Comparison of ENCODE assay signal across 8 cellular contexts in the genomic region with DNA sequence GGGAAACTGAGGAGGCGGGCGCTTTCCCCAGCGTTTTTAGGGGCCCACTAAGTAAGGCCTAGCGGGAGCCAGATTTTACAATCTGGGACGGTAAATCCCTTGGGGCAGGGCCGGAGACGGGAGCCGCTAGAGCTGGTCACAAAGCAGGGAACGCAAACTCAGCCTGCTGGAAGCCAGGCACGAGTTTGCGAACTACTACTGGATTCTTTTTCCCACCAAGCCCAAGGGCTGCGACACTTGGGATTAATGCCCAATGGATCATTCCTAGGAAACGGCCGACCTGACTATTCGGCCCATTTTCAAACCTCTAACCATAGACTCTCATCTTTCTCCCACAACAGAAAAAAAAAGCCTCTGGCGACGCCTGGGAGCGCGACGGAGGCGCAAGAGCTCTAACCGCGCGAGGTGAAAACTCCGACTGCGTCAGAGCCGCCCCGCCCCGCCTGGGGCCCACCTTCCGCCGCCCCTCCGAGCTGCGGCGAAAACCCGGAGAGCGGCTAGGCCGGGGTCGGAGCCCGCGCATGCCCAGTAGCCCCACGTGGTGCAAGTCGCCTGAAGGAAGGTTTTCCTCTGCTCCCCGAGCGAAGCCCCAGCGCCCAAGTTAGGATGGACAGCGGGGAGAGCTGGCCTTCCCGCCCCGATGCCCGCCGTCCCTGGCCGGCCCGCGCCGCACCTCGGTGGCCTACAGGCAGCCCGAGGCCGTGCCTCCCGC. TPM values are rescaled to one million over a fixed set of nuclear protein-coding genes. Genes with fewer than 3 reads are reported as not detected.
DNase-seq lines count a peak whose midpoint lies in the region; ATAC-seq, FAIRE-seq and TF ChIP-seq lines count a peak whose summit lies in the region.

No MANE protein-coding gene starts in this region.

- peak overlapping the region; percentile 99 for H3K27ac Mint-ChIP-seq in WTC11

- no peaks in the 10 kb centered on the region for H3K27me3 ChIP-seq in ACC112 (ENCODE audit: insufficient read depth, low read length)
- no peaks in the 10 kb centered on the region for H3K27me3 ChIP-seq in bronchial epithelial cell (ENCODE audit: control insufficient read depth, insufficient read depth, low read length)
- no peaks in the 10 kb centered on the region for H3K27me3 ChIP-seq in spleen (replicated peaks in 1 of 7)

- H3K9me3 ChIP-seq in spleen, result no peaks in the 10 kb centered on the region

- no peaks in the 10 kb centered on the region for H3K27me3 Mint-ChIP-seq in WTC11 (ENCODE audit: low read depth)

- TF ChIP-seq POLR2A in spleen (IDR thresholded peaks at IDR 0.05), result peak; percentile 33 to 67 (median 37)

- CTCF ChIA-PET in WTC11 (lab: Charles Lee), result interaction anchor here (0.8 to 1.1 kb wide), 3 partner anchors 9 to 35 kb away, joined by 3 to 4 read pairs (median 3); no protein-coding TSS in a partner anchor

- DNase-seq in NCI-H2196 treated with DMSO at 0.1 percent for 48 hours (lab: John Stamatoyannopoulos, UW; ENCODE audit: unreplicated experiment), result peak; percentile 58
- peak; percentile 97 for DNase-seq in WTC11 (ENCODE audit: low spot score)
- peak; percentile 79 for DNase-seq in bronchial epithelial cell (ENCODE audit: low read depth)
- DNase-seq in iris pigment epithelial cell (ENCODE audit: low read depth), result peak; percentile 97
- DNase-seq in spleen, result peak; percentile 99

- H3K4me1 Mint-ChIP-seq in WTC11, result peaks cover 70% of the 10 kb centered on the region

- 0 out of 2 replicates have a peak, but pooled peaks cover 3% of the 10 kb centered on the region for H3K36me3 ChIP-seq in ACC112 (ENCODE audit: insufficient read depth, low read length)
- H3K36me3 ChIP-seq in bronchial epithelial cell (ENCODE audit: control insufficient read depth, insufficient read depth, low read length), result no peaks in the 10 kb centered on the region
- peaks cover 0 to 19% (median 0%) of the 10 kb centered on the region in 6 donors for H3K36me3 ChIP-seq in spleen

- TF ChIP-seq CTCF in WTC11 (IDR thresholded peaks at IDR 0.05), result no peak
- no peak for TF ChIP-seq CTCF in bronchial epithelial cell (IDR thresholded peaks at IDR 0.05; ENCODE audit: insufficient read depth, low read length, severe bottlenecking)
- TF ChIP-seq CTCF in spleen (IDR thresholded peaks at IDR 0.05 in 8 of 11, conservative IDR thresholded peaks at IDR 0.05 in 3 of 11), result peak in 1 of 11 experiments; percentile 4

- H3K27ac ChIP-seq in ACC112 (ENCODE audit: low read depth, low read length) (peak overlapping the region; percentile 93), spleen (peak overlapping the region; percentile 98 to 100 (median 99))

- peak; percentile 53 for ATAC-seq in GM18867 (IDR thresholded peaks at IDR 0.05; ENCODE audit: unreplicated experiment)
- ATAC-seq in HG03103 (IDR thresholded peaks at IDR 0.05; ENCODE audit: low read depth, unreplicated experiment), result peak; percentile 44
- peak; percentile 54 for ATAC-seq in WTC11

- POLR2A ChIA-PET in WTC11 (lab: Charles Lee), result interaction anchor here (0.6 to 1.1 kb wide), 5 partner anchors 12 to 207 kb away, joined by 3 to 4 read pairs (median 3); no protein-coding TSS in a partner anchor

- H3K79me2 ChIP-seq in ACC112 (ENCODE audit: control insufficient read depth, insufficient read depth, low read length, unreplicated experiment), result peaks cover 14% of the 10 kb centered on the region

- H3K9me3 Mint-ChIP-seq in WTC11, result peaks cover 3% of the 10 kb centered on the region; the same call in 1 of the 2 replicates

- WGBS in spleen, 5 donors, result 0 to 1% (median 0%) methylated on average over 22 to 58 of the region's 58 CpGs

- peak overlapping the region; percentile 82 for H3K4me3 Mint-ChIP-seq in WTC11

- no peaks in the 10 kb centered on the region for H3K36me3 Mint-ChIP-seq in WTC11

- H3K4me3 ChIP-seq in ACC112 (ENCODE audit: low read depth, low read length) (peak overlapping the region; percentile 95), bronchial epithelial cell (ENCODE audit: low read depth, low read length) (peak overlapping the region; percentile 70), spleen (peak overlapping the region; percentile 70 to 98 (median 94))

- H2AFZ ChIP-seq in ACC112 (ENCODE audit: low read length, unreplicated experiment), result peak overlapping the region; percentile 80

- H3K4me1 ChIP-seq in ACC112 (ENCODE audit: control insufficient read depth, insufficient read depth, low read length, unreplicated experiment) (peaks cover 7% of the 10 kb centered on the region), spleen (peaks cover 16 to 48% (median 35%) of the 10 kb centered on the region in 6 donors)

- intact Hi-C loops in spleen (cut with DNase I; ENCODE audit: low total_unique reads), result loop anchor here (5.0 kb wide), 1 partner anchor 207 kb away; no protein-coding TSS in a partner anchor

- no peak for FAIRE-seq in bronchial epithelial cell (lab: Jason Lieb, UNC)

TF ChIP-seq in WTC11, 78 proteins besides CTCF, POLR2A, EP300 and RAD21 (continues in another document):
- TF ChIP-seq ZNF396 (CRISPR knock-in tag; IDR thresholded peaks at IDR 0.05; ENCODE audit: borderline replicate concordance) (no peak), ZNF317 (CRISPR knock-in tag; IDR thresholded peaks at IDR 0.05; ENCODE audit: borderline replicate concordance, low read depth) (peak; percentile 70; the same call in 1 of the 2 replicates), SP1 (CRISPR knock-in tag; conservative IDR thresholded peaks at IDR 0.05) (peak; percentile 94), EMX1 (CRISPR knock-in tag; IDR thresholded peaks at IDR 0.05) (no peak), NR1H2 (CRISPR knock-in tag; IDR thresholded peaks at IDR 0.05) (no peak), CREB1 (CRISPR knock-in tag; IDR thresholded peaks at IDR 0.05) (peak; percentile 38; the same call in 1 of the 2 replicates), ZNF232 (CRISPR knock-in tag; IDR thresholded peaks at IDR 0.05) (peak; percentile 54; the same call in 1 of the 2 replicates), GABPB1 (CRISPR knock-in tag; IDR thresholded peaks at IDR 0.05) (peak; percentile 28; the same call in 1 of the 2 replicates), NFE2L1 (CRISPR knock-in tag; IDR thresholded peaks at IDR 0.05) (no peak; the same call in 1 of the 2 replicates), RELA (CRISPR knock-in tag; IDR thresholded peaks at IDR 0.05; ENCODE audit: borderline replicate concordance) (no peak), ZNF138 (CRISPR knock-in tag; conservative IDR thresholded peaks at IDR 0.05) (no peak), SOX15 (CRISPR knock-in tag; IDR thresholded peaks at IDR 0.05) (no peak), HMGA2 (CRISPR knock-in tag; IDR thresholded peaks at IDR 0.05) (no peak)
- TF ChIP-seq, protein P1, sequence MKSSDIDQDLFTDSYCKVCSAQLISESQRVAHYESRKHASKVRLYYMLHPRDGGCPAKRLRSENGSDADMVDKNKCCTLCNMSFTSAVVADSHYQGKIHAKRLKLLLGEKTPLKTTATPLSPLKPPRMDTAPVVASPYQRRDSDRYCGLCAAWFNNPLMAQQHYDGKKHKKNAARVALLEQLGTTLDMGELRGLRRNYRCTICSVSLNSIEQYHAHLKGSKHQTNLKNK (CRISPR knock-in tag; IDR thresholded peaks at IDR 0.05), result no peak
- TF ChIP-seq, protein P2, sequence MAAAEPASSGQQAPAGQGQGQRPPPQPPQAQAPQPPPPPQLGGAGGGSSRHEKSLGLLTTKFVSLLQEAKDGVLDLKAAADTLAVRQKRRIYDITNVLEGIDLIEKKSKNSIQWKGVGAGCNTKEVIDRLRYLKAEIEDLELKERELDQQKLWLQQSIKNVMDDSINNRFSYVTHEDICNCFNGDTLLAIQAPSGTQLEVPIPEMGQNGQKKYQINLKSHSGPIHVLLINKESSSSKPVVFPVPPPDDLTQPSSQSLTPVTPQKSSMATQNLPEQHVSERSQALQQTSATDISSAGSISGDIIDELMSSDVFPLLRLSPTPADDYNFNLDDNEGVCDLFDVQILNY (CRISPR knock-in tag; IDR thresholded peaks at IDR 0.05), result peak; percentile 80; the same call in 1 of the 2 replicates
- TF ChIP-seq, protein P3, sequence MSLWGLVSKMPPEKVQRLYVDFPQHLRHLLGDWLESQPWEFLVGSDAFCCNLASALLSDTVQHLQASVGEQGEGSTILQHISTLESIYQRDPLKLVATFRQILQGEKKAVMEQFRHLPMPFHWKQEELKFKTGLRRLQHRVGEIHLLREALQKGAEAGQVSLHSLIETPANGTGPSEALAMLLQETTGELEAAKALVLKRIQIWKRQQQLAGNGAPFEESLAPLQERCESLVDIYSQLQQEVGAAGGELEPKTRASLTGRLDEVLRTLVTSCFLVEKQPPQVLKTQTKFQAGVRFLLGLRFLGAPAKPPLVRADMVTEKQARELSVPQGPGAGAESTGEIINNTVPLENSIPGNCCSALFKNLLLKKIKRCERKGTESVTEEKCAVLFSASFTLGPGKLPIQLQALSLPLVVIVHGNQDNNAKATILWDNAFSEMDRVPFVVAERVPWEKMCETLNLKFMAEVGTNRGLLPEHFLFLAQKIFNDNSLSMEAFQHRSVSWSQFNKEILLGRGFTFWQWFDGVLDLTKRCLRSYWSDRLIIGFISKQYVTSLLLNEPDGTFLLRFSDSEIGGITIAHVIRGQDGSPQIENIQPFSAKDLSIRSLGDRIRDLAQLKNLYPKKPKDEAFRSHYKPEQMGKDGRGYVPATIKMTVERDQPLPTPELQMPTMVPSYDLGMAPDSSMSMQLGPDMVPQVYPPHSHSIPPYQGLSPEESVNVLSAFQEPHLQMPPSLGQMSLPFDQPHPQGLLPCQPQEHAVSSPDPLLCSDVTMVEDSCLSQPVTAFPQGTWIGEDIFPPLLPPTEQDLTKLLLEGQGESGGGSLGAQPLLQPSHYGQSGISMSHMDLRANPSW (CRISPR knock-in tag; conservative IDR thresholded peaks at IDR 0.05; ENCODE audit: low read depth), result no peak
- TF ChIP-seq, protein P4, sequence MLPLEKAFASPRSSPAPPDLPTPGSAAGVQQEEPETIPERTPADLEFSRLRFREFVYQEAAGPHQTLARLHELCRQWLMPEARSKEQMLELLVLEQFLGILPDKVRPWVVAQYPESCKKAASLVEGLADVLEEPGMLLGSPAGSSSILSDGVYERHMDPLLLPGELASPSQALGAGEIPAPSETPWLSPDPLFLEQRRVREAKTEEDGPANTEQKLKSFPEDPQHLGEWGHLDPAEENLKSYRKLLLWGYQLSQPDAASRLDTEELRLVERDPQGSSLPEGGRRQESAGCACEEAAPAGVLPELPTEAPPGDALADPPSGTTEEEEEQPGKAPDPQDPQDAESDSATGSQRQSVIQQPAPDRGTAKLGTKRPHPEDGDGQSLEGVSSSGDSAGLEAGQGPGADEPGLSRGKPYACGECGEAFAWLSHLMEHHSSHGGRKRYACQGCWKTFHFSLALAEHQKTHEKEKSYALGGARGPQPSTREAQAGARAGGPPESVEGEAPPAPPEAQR (CRISPR knock-in tag; IDR thresholded peaks at IDR 0.05), result no peak

RNA-seq across cellular contexts. Expression of a gene that starts 0.6 kb away (rescaled TPM):
- 12.4 to 14.0 TPM (median 13.2 TPM) in 3 replicates for total RNA-seq in WTC11 (2021)
- total RNA-seq in bronchial epithelial cell, result 21.3 and 32.1 TPM in 2 replicates
- total RNA-seq in spleen, result 10 to 100 TPM; 29.0 to 84.3 (median 39.5) TPM
- polyA plus RNA-seq in spleen, result 1 to 10 TPM; 5.9 to 7.3 (median 6.6) TPM

Comparison
In these comparisons a context has a peak if more than half of its experiments do, and no peak if none do; other contexts are left out.
1. Peak in every context shown above with its lines: DNase-seq, ATAC-seq, H3K4me3 ChIP-seq and H3K27ac ChIP-seq.